ENCODE assay signal across 8 cellular contexts in the genomic region with DNA sequence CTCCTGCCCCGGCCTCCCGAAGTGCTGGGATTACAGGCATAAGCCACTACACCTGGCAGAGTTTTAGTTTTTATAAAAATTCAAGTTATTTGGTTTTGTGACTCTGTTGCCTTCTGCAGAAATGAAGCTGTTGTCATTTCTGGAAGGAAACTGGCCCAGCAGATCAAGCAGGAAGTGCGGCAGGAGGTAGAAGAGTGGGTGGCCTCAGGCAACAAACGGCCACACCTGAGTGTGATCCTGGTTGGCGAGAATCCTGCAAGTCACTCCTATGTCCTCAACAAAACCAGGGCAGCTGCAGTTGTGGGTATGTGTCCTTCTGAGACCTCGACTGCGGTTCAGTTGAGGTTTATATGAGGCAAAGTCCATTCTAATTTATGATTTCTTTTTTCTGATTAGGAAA. TPM values are rescaled to one million over a fixed set of nuclear protein-coding genes. Genes with fewer than 3 reads are reported as not detected.
DNase-seq lines count a peak whose midpoint lies in the region; ATAC-seq, FAIRE-seq and TF ChIP-seq lines count a peak whose summit lies in the region.

No MANE protein-coding gene starts in this region.

- DNase-seq in DND-41, result no peak
- DNase-seq in activated T-cell treated with anti-CD3 and anti-CD28 coated beads, Interleukin-2, amount 50 U/mL, for 48 hours, result peak; percentile 55 to 60
- peak; percentile 65 for DNase-seq in mesenteric fat pad (ENCODE audit: low spot score)
- no peak for DNase-seq in occipital lobe (lab: John Stamatoyannopoulos, UW)
- no peak for DNase-seq in effector CD4-positive, alpha-beta T cell
- DNase-seq in sciatic nerve (ENCODE audit: low spot score), result no peak
- no peak for DNase-seq in urothelium cell line (ENCODE audit: low spot score)

- H3K79me2 ChIP-seq in DND-41 (ENCODE audit: insufficient read depth, low read length), result peaks cover 80% of the 10 kb centered on the region

- no peak overlapping the region for H3K9ac ChIP-seq in DND-41 (ENCODE audit: low read depth, low read length)

- H3K36me3 ChIP-seq in DND-41 (ENCODE audit: insufficient read depth, low read length), result peaks cover 90% of the 10 kb centered on the region

- no peak overlapping the region for H3K4me2 ChIP-seq in DND-41 (ENCODE audit: insufficient read depth, low read length)

- H3K9me3 ChIP-seq in DND-41 (ENCODE audit: insufficient read depth, low read length, severe bottlenecking), result no peaks in the 10 kb centered on the region

- ATAC-seq in DND-41 (ENCODE audit: insufficient read depth, low read depth), result peak; percentile 39; the same call in 1 of the 3 replicates
- ATAC-seq in HG02759 (IDR thresholded peaks at IDR 0.05; ENCODE audit: unreplicated experiment), result peak; percentile 31
- ATAC-seq in sciatic nerve, result no peak

- FAIRE-seq in urothelium cell line (lab: Jason Lieb, UNC), result no peak

- peaks cover 46% of the 10 kb centered on the region for H3K4me1 ChIP-seq in DND-41 (ENCODE audit: insufficient read depth, low read length)

- no peak overlapping the region for H3K27ac ChIP-seq in DND-41 (ENCODE audit: low read length)

- no peak overlapping the region for H2AFZ ChIP-seq in DND-41 (ENCODE audit: low read depth, low read length)

- peaks cover 74% of the 10 kb centered on the region for H4K20me1 ChIP-seq in DND-41 (ENCODE audit: insufficient read depth, low read length)

- no peak for TF ChIP-seq CTCF in DND-41 (IDR thresholded peaks at IDR 0.05; ENCODE audit: borderline replicate concordance, extremely low read depth, low read length, poor library complexity, severe bottlenecking)

- no peaks in the 10 kb centered on the region for H3K27me3 ChIP-seq in DND-41 (ENCODE audit: insufficient read depth, low read length, poor library complexity)

- H3K4me3 ChIP-seq in DND-41 (ENCODE audit: low read depth in 1 of 2, low read length in 2 of 2), result no peak overlapping the region

- intact Hi-C loops in sciatic nerve (cut with DNase I), result no loop called here

RNA-seq across cellular contexts. Expression of a gene that starts 7.2 kb away (rescaled TPM):
- 47.4 TPM for total RNA-seq in mesenteric fat pad
- 37.0 TPM for total RNA-seq in occipital lobe
- total RNA-seq in sciatic nerve, result 18.6 TPM

RNA-seq across cellular contexts. Expression of a gene that starts 26.9 kb away (rescaled TPM):
- total RNA-seq in mesenteric fat pad (109 TPM), occipital lobe (52.6 TPM), sciatic nerve (82.7 TPM)

RNA-seq across cellular contexts. Expression of a gene that starts 57.9 kb away (rescaled TPM):
- total RNA-seq in mesenteric fat pad (42.2 TPM), occipital lobe (24.5 TPM), sciatic nerve (13.0 TPM)

Comparison
In these comparisons a context has a peak if more than half of its experiments do, and no peak if none do; other contexts are left out.
1. DNase-seq: peak in activated T-cell treated with anti-CD3 and anti-CD28 coated beads, Interleukin-2, amount 50 U/mL, for 48 hours (2 of 2) and mesenteric fat pad (single experiment); none in DND-41 (single experiment), occipital lobe (single experiment), effector CD4-positive, alpha-beta T cell (single experiment), sciatic nerve (single experiment) and urothelium cell line (single experiment).